Comparison of ENCODE assay signal across 1 cellular context in genomic region chr16:47143329-47143676, GRCh38.
TF ChIP-seq lines count a peak whose summit lies in the region.

No MANE protein-coding gene starts in this region.

TF ChIP-seq in HepG2, 621 proteins besides CTCF, POLR2A, EP300 and RAD21 (continued from another document):
- TF ChIP-seq ARID5B (CRISPR knock-in tag; IDR thresholded peaks at IDR 0.05) (0 out of 2 replicates have a peak, but pooled peaks have one; percentile 4), CBFB (CRISPR knock-in tag; IDR thresholded peaks at IDR 0.05) (no peak), SAP130 (CRISPR knock-in tag; IDR thresholded peaks at IDR 0.05; ENCODE audit: low read depth) (peak; percentile 43), PHF5A (CRISPR knock-in tag; IDR thresholded peaks at IDR 0.05; ENCODE audit: low read depth, unreplicated experiment) (no peak)
- TF ChIP-seq, protein P1, sequence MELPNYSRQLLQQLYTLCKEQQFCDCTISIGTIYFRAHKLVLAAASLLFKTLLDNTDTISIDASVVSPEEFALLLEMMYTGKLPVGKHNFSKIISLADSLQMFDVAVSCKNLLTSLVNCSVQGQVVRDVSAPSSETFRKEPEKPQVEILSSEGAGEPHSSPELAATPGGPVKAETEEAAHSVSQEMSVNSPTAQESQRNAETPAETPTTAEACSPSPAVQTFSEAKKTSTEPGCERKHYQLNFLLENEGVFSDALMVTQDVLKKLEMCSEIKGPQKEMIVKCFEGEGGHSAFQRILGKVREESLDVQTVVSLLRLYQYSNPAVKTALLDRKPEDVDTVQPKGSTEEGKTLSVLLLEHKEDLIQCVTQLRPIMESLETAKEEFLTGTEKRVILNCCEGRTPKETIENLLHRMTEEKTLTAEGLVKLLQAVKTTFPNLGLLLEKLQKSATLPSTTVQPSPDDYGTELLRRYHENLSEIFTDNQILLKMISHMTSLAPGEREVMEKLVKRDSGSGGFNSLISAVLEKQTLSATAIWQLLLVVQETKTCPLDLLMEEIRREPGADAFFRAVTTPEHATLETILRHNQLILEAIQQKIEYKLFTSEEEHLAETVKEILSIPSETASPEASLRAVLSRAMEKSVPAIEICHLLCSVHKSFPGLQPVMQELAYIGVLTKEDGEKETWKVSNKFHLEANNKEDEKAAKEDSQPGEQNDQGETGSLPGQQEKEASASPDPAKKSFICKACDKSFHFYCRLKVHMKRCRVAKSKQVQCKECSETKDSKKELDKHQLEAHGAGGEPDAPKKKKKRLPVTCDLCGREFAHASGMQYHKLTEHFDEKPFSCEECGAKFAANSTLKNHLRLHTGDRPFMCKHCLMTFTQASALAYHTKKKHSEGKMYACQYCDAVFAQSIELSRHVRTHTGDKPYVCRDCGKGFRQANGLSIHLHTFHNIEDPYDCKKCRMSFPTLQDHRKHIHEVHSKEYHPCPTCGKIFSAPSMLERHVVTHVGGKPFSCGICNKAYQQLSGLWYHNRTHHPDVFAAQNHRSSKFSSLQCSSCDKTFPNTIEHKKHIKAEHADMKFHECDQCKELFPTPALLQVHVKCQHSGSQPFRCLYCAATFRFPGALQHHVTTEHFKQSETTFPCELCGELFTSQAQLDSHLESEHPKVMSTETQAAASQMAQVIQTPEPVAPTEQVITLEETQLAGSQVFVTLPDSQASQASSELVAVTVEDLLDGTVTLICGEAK (IDR thresholded peaks at IDR 0.05): no peak
- TF ChIP-seq, protein P1 (CRISPR knock-in tag; IDR thresholded peaks at IDR 0.05): 0 out of 2 replicates have a peak, but pooled peaks have one; percentile 34
TF ChIP-seq in HepG2: peak in this region for 131.
